1 cellular context compared by ENCODE assay signal in the genomic region with DNA sequence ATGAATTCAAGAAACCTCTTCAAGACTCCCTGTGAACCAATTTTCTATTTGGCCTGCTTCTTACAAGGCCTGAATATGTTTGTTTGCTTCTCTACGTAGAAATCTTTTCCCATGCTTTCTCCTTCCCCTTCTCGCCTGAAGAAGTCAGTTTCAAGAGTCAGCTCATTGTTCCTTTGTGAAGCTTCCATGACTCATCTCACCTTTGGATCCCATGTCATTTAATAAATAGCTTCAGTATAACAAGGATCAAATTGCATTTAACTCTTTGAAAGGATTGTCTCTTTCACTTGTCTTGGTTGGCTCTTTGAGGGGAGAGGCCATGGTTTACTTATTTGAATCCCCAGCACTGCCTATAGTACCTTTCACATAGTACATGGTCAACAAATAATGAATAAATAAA.
TF ChIP-seq lines count a peak whose summit lies in the region.

No MANE protein-coding gene starts in this region.

TF ChIP-seq in IMR-90, 13 proteins besides CTCF, POLR2A, EP300 and RAD21:
- no peak for TF ChIP-seq MAFK (IDR thresholded peaks at IDR 0.05; ENCODE audit: low read depth, low read length)
- TF ChIP-seq ELK1 (IDR thresholded peaks at IDR 0.05; ENCODE audit: borderline replicate concordance, low read depth, low read length), result no peak
- TF ChIP-seq NFE2L2 (IDR thresholded peaks at IDR 0.05; ENCODE audit: low read depth, low read length), result no peak
- no peak for TF ChIP-seq MAZ (IDR thresholded peaks at IDR 0.05; ENCODE audit: borderline replicate concordance, low read depth, low read length)
- TF ChIP-seq CEBPB (IDR thresholded peaks at IDR 0.05; ENCODE audit: low read depth, low read length), result no peak
- TF ChIP-seq SMC3 (IDR thresholded peaks at IDR 0.05; ENCODE audit: low read depth, low read length), result no peak
- no peak for TF ChIP-seq RFX5 (IDR thresholded peaks at IDR 0.05; ENCODE audit: low read depth, low read length)
- TF ChIP-seq MXI1 (IDR thresholded peaks at IDR 0.05; ENCODE audit: borderline replicate concordance, low read depth, low read length), result no peak
- no peak for TF ChIP-seq RCOR1 (IDR thresholded peaks at IDR 0.05; ENCODE audit: insufficient replicate concordance, low read length)
- TF ChIP-seq FOS (IDR thresholded peaks at IDR 0.05; ENCODE audit: low read depth, low read length), result no peak
- no peak for TF ChIP-seq CHD1 (IDR thresholded peaks at IDR 0.05; ENCODE audit: low read depth, low read length)
- no peak for TF ChIP-seq USF2 (IDR thresholded peaks at IDR 0.05; ENCODE audit: low read depth, low read length)
- no peak for TF ChIP-seq BHLHE40 (IDR thresholded peaks at IDR 0.05; ENCODE audit: low read depth, low read length)
